ENCODE assay signal across 21 cellular contexts in genomic region chr18:35121038-35121437, GRCh38.
"Had no signal": no experiment of that assay in that cellular context is flagged by ENCODE, and none has a peak within 500 bp of the region (broad histone marks: within the 10 kb centered on the region; RNA-seq: fewer than 3 reads in every experiment).

No MANE protein-coding gene starts in this region.

- DNase-seq: activated CD4-positive, CD25-positive, alpha-beta regulatory T cell treated with anti-CD3 and anti-CD28 coated beads, Interleukin-2, amount 50 U/mL, for 72 hours; activated CD8-positive, alpha-beta memory T cell treated with anti-CD3 and anti-CD28 coated beads for 24 hours; activated CD8-positive, alpha-beta memory T cell treated with anti-CD3 and anti-CD28 coated beads, Interleukin-2, amount 50 U/mL, for 4 hours; activated T-cell treated with anti-CD3 and anti-CD28 coated beads, Interleukin-2, amount 50 U/mL, for 24 hours; kidney; midbrain; nephron progenitor cell; pancreas; small intestine; stimulated activated CD4-positive, alpha-beta T cell treated with anti-CD3 and anti-CD28 coated beads, Interleukin-2, amount 100 ng/mL, for 24 hours; stimulated activated naive CD8-positive, alpha-beta T cell treated with anti-CD3 and anti-CD28 coated beads, Interleukin-15, amount 100 ng/mL, for 72 hours; WERI-Rb-1 had no signal

- H3K4me3 Mint-ChIP-seq: activated T-cell treated with anti-CD3 and anti-CD28 coated beads, Interleukin-2, amount 50 U/mL, for 24 hours; activated T-helper 17 cell treated with anti-CD3 and anti-CD28 coated beads, Interleukin-2, amount 50 U/mL, for 72 hours; nephron progenitor cell; stimulated activated effector memory CD8-positive, alpha-beta T cell treated with anti-CD3 and anti-CD28 coated beads, Interleukin-12 subunit alpha, Interleukin-12 subunit beta, amount 100 ng/mL, for 72 hours had no signal

- ATAC-seq: activated naive CD4-positive, alpha-beta T cell treated with anti-CD3 and anti-CD28 coated beads, Interleukin-2, amount 50 U/mL, for 72 hours; activated T-helper 17 cell treated with anti-CD3 and anti-CD28 coated beads, Interleukin-2, amount 50 U/mL, for 72 hours; pancreas; sciatic nerve; stimulated activated effector memory CD8-positive, alpha-beta T cell treated with anti-CD3 and anti-CD28 coated beads, Interleukin-12 subunit alpha, Interleukin-12 subunit beta, amount 100 ng/mL, for 72 hours; stimulated activated naive CD8-positive, alpha-beta T cell treated with anti-CD3 and anti-CD28 coated beads, Interleukin-15, amount 100 ng/mL, for 72 hours had no signal

- FAIRE-seq: astrocyte, kidney, pancreas, small intestine, TTC549 had no signal

- H3K27me3 Mint-ChIP-seq: activated T-cell treated with anti-CD3 and anti-CD28 coated beads, Interleukin-2, amount 50 U/mL, for 24 hours; activated T-helper 17 cell treated with anti-CD3 and anti-CD28 coated beads, Interleukin-2, amount 50 U/mL, for 72 hours; stimulated activated naive CD8-positive, alpha-beta T cell treated with anti-CD3 and anti-CD28 coated beads, Interleukin-15, amount 100 ng/mL, for 72 hours had no signal

- H3K9me3 Mint-ChIP-seq: activated T-helper 17 cell treated with anti-CD3 and anti-CD28 coated beads, Interleukin-2, amount 50 U/mL, for 72 hours had no signal

- H3K27ac ChIP-seq: pancreas, suprapubic skin, WERI-Rb-1 had no signal

- H3K4me3 ChIP-seq: coronary artery, pancreas, suprapubic skin, tibial nerve had no signal

- H3K27ac Mint-ChIP-seq: activated T-helper 17 cell treated with anti-CD3 and anti-CD28 coated beads, Interleukin-2, amount 50 U/mL, for 72 hours; nephron progenitor cell had no signal

- H3K36me3 ChIP-seq: pancreas, suprapubic skin, tibial nerve, WERI-Rb-1 had no signal

- H3K9me3 ChIP-seq: pancreas, suprapubic skin, tibial nerve had no signal

- H3K27me3 ChIP-seq: pancreas, suprapubic skin, tibial nerve had no signal
